8 cellular contexts compared by ENCODE assay signal in genomic region chr11:117818036-117818858, GRCh38. TPM values are rescaled to one million over a fixed set of nuclear protein-coding genes. Genes with fewer than 3 reads are reported as not detected.
DNase-seq lines count a peak whose midpoint lies in the region; ATAC-seq and TF ChIP-seq lines count a peak whose summit lies in the region.

No MANE protein-coding gene starts in this region.

- no peak for TF ChIP-seq POLR2A in vagina (IDR thresholded peaks at IDR 0.05)

- peak; percentile 46 for TF ChIP-seq CTCF in CD14-positive monocyte (IDR thresholded peaks at IDR 0.05)
- peak; percentile 57 for TF ChIP-seq CTCF in glutamatergic neuron (IDR thresholded peaks at IDR 0.05; ENCODE audit: partially characterized antibody, unreplicated experiment)
- TF ChIP-seq CTCF in vagina (IDR thresholded peaks at IDR 0.05), result no peak
- TF ChIP-seq CTCF in progenitor cell of endocrine pancreas (IDR thresholded peaks at IDR 0.05; ENCODE audit: unreplicated experiment), result no peak

- peaks cover 33% of the 10 kb centered on the region for H3K4me1 ChIP-seq in vagina

- peak overlapping the region in 1 of 2 donors; percentile 31 for H3K4me3 Mint-ChIP-seq in CD14-positive monocyte
- H3K4me3 Mint-ChIP-seq in glutamatergic neuron (ENCODE audit: unreplicated experiment), result no peak overlapping the region
- no peak overlapping the region for H3K4me3 Mint-ChIP-seq in progenitor cell of endocrine pancreas (ENCODE audit: low read depth)

- H3K27me3 ChIP-seq in vagina, result no peaks in the 10 kb centered on the region

- H3K36me3 ChIP-seq in vagina, result no peaks in the 10 kb centered on the region

- DNase-seq in CD14-positive monocyte (ENCODE audit: low spot score) (peak; percentile 86), glutamatergic neuron (no peak), vagina (ENCODE audit: extremely low spot score in 2 of 2) (no peak), midbrain (lab: John Stamatoyannopoulos, UW) (no peak), NCI-H774 (lab: John Stamatoyannopoulos, UW) (no peak), progenitor cell of endocrine pancreas (ENCODE audit: low spot score, unreplicated experiment) (no peak)
- peak; percentile 35 for DNase-seq in activated CD4-positive, alpha-beta T cell treated with anti-CD3 and anti-CD28 coated beads, Interleukin-2, amount 50 U/mL, for 24 hours (ENCODE audit: low read depth in 1 of 2, low spot score in 1 of 2)

- intact Hi-C loops in CD14-positive monocyte (cut with micrococcal nuclease) (loop anchor here (2.0 to 5.0 kb wide), 3 partner anchors 169 to 391 kb away; partner anchors contain the start of gene IL10RA (in 1 of the 2)), vagina (cut with DNase I) (loop anchor here (10.0 kb wide), 1 partner anchor 393 kb away; no protein-coding TSS in a partner anchor)

- peaks cover 0 to 2% (median 0%) of the 10 kb centered on the region in 7 donors for H3K9me3 Mint-ChIP-seq in CD14-positive monocyte
- H3K9me3 Mint-ChIP-seq in glutamatergic neuron (ENCODE audit: unreplicated experiment), result peaks cover 4% of the 10 kb centered on the region
- H3K9me3 Mint-ChIP-seq in progenitor cell of endocrine pancreas (ENCODE audit: low read depth), result no peaks in the 10 kb centered on the region

- H3K27me3 Mint-ChIP-seq in CD14-positive monocyte (ENCODE audit: low read depth in 3 of 3) (peaks cover 0 to 1% (median 0%) of the 10 kb centered on the region in 3 donors), glutamatergic neuron (ENCODE audit: unreplicated experiment) (no peaks in the 10 kb centered on the region), progenitor cell of endocrine pancreas (peaks cover 7% of the 10 kb centered on the region)

- H3K9me3 ChIP-seq in vagina, result no peaks in the 10 kb centered on the region

- H3K4me1 Mint-ChIP-seq in CD14-positive monocyte (peaks cover 66% of the 10 kb centered on the region), glutamatergic neuron (ENCODE audit: low read depth, unreplicated experiment) (peaks cover 13% of the 10 kb centered on the region), progenitor cell of endocrine pancreas (ENCODE audit: low read depth) (peaks cover 50% of the 10 kb centered on the region)

- H3K27ac Mint-ChIP-seq in CD14-positive monocyte (peak overlapping the region; percentile 95 to 99 (median 99)), glutamatergic neuron (ENCODE audit: unreplicated experiment) (no peak overlapping the region), progenitor cell of endocrine pancreas (no peak overlapping the region)

- no peak overlapping the region for H3K4me3 ChIP-seq in vagina

- ATAC-seq in HG02798 (IDR thresholded peaks at IDR 0.05; ENCODE audit: poor library complexity, unreplicated experiment), result peak; percentile 20

- H3K36me3 Mint-ChIP-seq in CD14-positive monocyte (no peaks in the 10 kb centered on the region), glutamatergic neuron (ENCODE audit: unreplicated experiment) (no peaks in the 10 kb centered on the region), progenitor cell of endocrine pancreas (ENCODE audit: insufficient read depth) (no peaks in the 10 kb centered on the region)

- peak overlapping the region; percentile 48 for H3K27ac ChIP-seq in vagina

RNA-seq across cellular contexts. Expression of gene FXYD2, which starts 6.3 kb away (rescaled TPM):
- polyA plus RNA-seq in CD14-positive monocyte, result 1 to 10 TPM; 2.5 to 4.4 TPM
- 0.44 TPM for total RNA-seq in glutamatergic neuron (ENCODE audit: unreplicated experiment)
- 2.7 TPM for total RNA-seq in vagina
- 7.4 and 7.7 TPM in 2 replicates for total RNA-seq in progenitor cell of endocrine pancreas

RNA-seq across cellular contexts. Expression of gene DSCAML1, which starts 21.2 kb away (rescaled TPM):
- polyA plus RNA-seq in CD14-positive monocyte, result not detected
- total RNA-seq in glutamatergic neuron (ENCODE audit: unreplicated experiment) (0.07 TPM), vagina (0.25 TPM), progenitor cell of endocrine pancreas (2.1 and 2.7 TPM in 2 replicates)

RNA-seq across cellular contexts. Expression of gene FXYD6, which starts 58.2 kb away (rescaled TPM):
- 10 to 100 TPM; 36.4 to 44.1 TPM for polyA plus RNA-seq in CD14-positive monocyte
- total RNA-seq in glutamatergic neuron (ENCODE audit: unreplicated experiment) (57.1 TPM), vagina (75.4 TPM), progenitor cell of endocrine pancreas (26.1 and 28.5 TPM in 2 replicates)

Comparison
In these comparisons a context has a peak if more than half of its experiments do, and no peak if none do; other contexts are left out.
1. DNase-seq: peak in CD14-positive monocyte (single experiment) and activated CD4-positive, alpha-beta T cell treated with anti-CD3 and anti-CD28 coated beads, Interleukin-2, amount 50 U/mL, for 24 hours (2 of 2); none in glutamatergic neuron (single experiment), vagina (0 of 2), midbrain (single experiment), NCI-H774 (single experiment) and progenitor cell of endocrine pancreas (single experiment).
2. H3K27ac Mint-ChIP-seq: peak in CD14-positive monocyte (7 of 7); none in glutamatergic neuron (single experiment) and progenitor cell of endocrine pancreas (single experiment).
3. CTCF ChIP-seq: peak in CD14-positive monocyte (single experiment) and glutamatergic neuron (single experiment); none in vagina (0 of 3) and progenitor cell of endocrine pancreas (single experiment).